ENCODE assay signal across 23 cellular contexts in the genomic region with DNA sequence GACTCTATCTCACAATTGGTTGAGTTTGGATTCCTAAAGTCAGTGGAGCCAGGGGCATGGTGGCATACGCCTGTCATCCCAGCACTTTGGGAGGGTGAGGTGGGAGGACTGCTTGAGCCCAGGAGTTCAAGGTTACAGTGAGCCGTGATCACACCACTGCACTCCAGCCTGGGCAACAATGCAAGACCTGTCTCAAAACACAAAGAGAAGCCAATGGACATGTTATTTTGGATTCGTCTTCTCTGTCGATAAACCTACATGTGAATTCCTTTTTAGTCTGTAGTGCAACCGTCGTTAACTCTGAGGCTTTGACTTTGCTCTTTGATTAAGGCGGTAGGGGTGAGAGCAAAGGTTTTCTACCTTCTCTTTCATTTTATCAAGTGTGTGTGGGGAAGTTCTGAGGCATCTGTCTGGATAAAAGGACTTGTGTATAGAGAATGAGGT.
"Had no signal": no experiment of that assay in that cellular context is flagged by ENCODE, and none has a peak within 500 bp of the region (broad histone marks: within the 10 kb centered on the region; RNA-seq: fewer than 3 reads in every experiment).

No MANE protein-coding gene starts in this region.

- H3K4me3 ChIP-seq: esophagus muscularis mucosa, gastrocnemius medialis, heart right ventricle, left lung, lower lobe of right lung, psoas muscle, testis, tibial nerve, upper lobe of right lung, vagina had no signal

- H3K27me3 ChIP-seq: esophagus muscularis mucosa, gastrocnemius medialis, heart right ventricle, left lung, testis, tibial nerve, upper lobe of right lung, vagina had no signal

- H3K9me3 Mint-ChIP-seq: nephron progenitor cell; stimulated activated naive B cell treated with anti-CD40 and anti-IgM and Interleukin-4, amounts not matched to agents 10 μg/mL and 1 μg/mL and 100 μg/mL, for 72 hours; stimulated activated naive CD8-positive, alpha-beta T cell treated with anti-CD3 and anti-CD28 coated beads, Interleukin-15, amount 100 ng/mL, for 72 hours had no signal

- H3K36me3 ChIP-seq: gastrocnemius medialis, left lung, vagina had no signal

- H3K27ac Mint-ChIP-seq: nephron progenitor cell had no signal

- DNase-seq: effector memory CD4-positive, alpha-beta T cell; gastrocnemius medialis; heart right ventricle; hypothalamus; islet precursor cell; left lung; lower lobe of right lung; mesenchymal stem cell; midbrain; nephron progenitor cell; psoas muscle; stimulated activated CD4-positive, alpha-beta T cell treated with anti-CD3 and anti-CD28 coated beads, Interleukin-2, amount 100 ng/mL, for 24 hours; stimulated activated CD4-positive, alpha-beta T cell treated with anti-CD3 and anti-CD28 coated beads, Interleukin-4, amount 100 ng/mL, for 4 hours; stimulated activated naive B cell treated with anti-CD40 and anti-IgM and Interleukin-4, amounts not matched to agents 10 μg/mL and 1 μg/mL and 100 μg/mL, for 72 hours; stimulated activated naive CD8-positive, alpha-beta T cell treated with anti-CD3 and anti-CD28 coated beads, Interleukin-15, amount 100 ng/mL, for 72 hours; testis; upper lobe of right lung had no signal

- H3K9ac ChIP-seq: parathyroid adenoma had no signal

- ATAC-seq: gastrocnemius medialis; left lung; lower lobe of right lung; psoas muscle; sciatic nerve; stimulated activated naive B cell treated with anti-CD40 and anti-IgM and Interleukin-4, amounts not matched to agents 10 μg/mL and 1 μg/mL and 100 μg/mL, for 72 hours; upper lobe of right lung had no signal

- H3K9me3 ChIP-seq: esophagus muscularis mucosa, gastrocnemius medialis, heart right ventricle, left lung, lower lobe of right lung, psoas muscle, testis, tibial nerve, upper lobe of right lung, vagina had no signal

- H3K27ac ChIP-seq: epithelial cell of prostate, esophagus muscularis mucosa, gastrocnemius medialis, heart right ventricle, left lung, lower lobe of right lung, parathyroid adenoma, psoas muscle, testis, tibial nerve, upper lobe of right lung, vagina had no signal

- H3K4me1 ChIP-seq: lower lobe of right lung, parathyroid adenoma, psoas muscle, testis had no signal

- H3K27me3 Mint-ChIP-seq: stimulated activated naive B cell treated with anti-CD40 and anti-IgM and Interleukin-4, amounts not matched to agents 10 μg/mL and 1 μg/mL and 100 μg/mL, for 72 hours; stimulated activated naive CD8-positive, alpha-beta T cell treated with anti-CD3 and anti-CD28 coated beads, Interleukin-15, amount 100 ng/mL, for 72 hours had no signal

- H3K4me3 Mint-ChIP-seq: nephron progenitor cell; stimulated activated naive B cell treated with anti-CD40 and anti-IgM and Interleukin-4, amounts not matched to agents 10 μg/mL and 1 μg/mL and 100 μg/mL, for 72 hours; stimulated activated naive CD8-positive, alpha-beta T cell treated with anti-CD3 and anti-CD28 coated beads, Interleukin-15, amount 100 ng/mL, for 72 hours had no signal
